ENCODE assay signal across 29 cellular contexts in genomic region chr22:28599693-28600092, GRCh38.
"Had no signal": no experiment of that assay in that cellular context is flagged by ENCODE, and none has a peak within 500 bp of the region (broad histone marks: within the 10 kb centered on the region; RNA-seq: fewer than 3 reads in every experiment).

No MANE protein-coding gene starts in this region.

- H3K4me1 Mint-ChIP-seq: naive thymus-derived CD8-positive, alpha-beta T cell; stimulated activated effector memory CD8-positive, alpha-beta T cell treated with anti-CD3 and anti-CD28 coated beads, Interleukin-12 subunit alpha, Interleukin-12 subunit beta, amount 100 ng/mL, for 72 hours; stimulated activated naive B cell treated with anti-CD40 and anti-IgM and Interleukin-4, amounts not matched to agents 10 μg/mL and 1 μg/mL and 100 μg/mL, for 72 hours had no signal

- H3K9me3 ChIP-seq: ovary, psoas muscle, right lobe of liver, sigmoid colon, stomach, thoracic aorta, thyroid gland, tibial nerve, upper lobe of left lung, vagina had no signal

- H3K36me3 ChIP-seq: ovary, right lobe of liver, sigmoid colon, stomach, thoracic aorta, thyroid gland, tibial nerve, upper lobe of left lung, vagina had no signal

- H3K4me3 ChIP-seq: ovary, psoas muscle, right lobe of liver, sigmoid colon, stomach, thoracic aorta, thyroid gland, tibial nerve, upper lobe of left lung, vagina had no signal

- H3K27ac ChIP-seq: ovary, parathyroid adenoma, psoas muscle, right lobe of liver, sigmoid colon, stomach, thoracic aorta, thyroid gland, tibial nerve, upper lobe of left lung, vagina had no signal

- H2AFZ ChIP-seq: parathyroid adenoma had no signal

- H3K9me3 Mint-ChIP-seq: naive thymus-derived CD8-positive, alpha-beta T cell; natural killer cell treated with Interleukin-12 subunit alpha and Interleukin-12 subunit beta and Interleukin-15 and Interleukin-18, amount 100 ng/mL, for 72 hours; nephron progenitor cell; neural crest cell; stimulated activated effector memory CD8-positive, alpha-beta T cell treated with anti-CD3 and anti-CD28 coated beads, Interleukin-12 subunit alpha, Interleukin-12 subunit beta, amount 100 ng/mL, for 72 hours; stimulated activated naive B cell treated with anti-CD40 and anti-IgM and Interleukin-4, amounts not matched to agents 10 μg/mL and 1 μg/mL and 100 μg/mL, for 72 hours; stimulated activated naive CD8-positive, alpha-beta T cell treated with anti-CD3 and anti-CD28 coated beads, Interleukin-15, Interleukin-2, amounts not matched to agents 100 ng/mL and 50 ng/mL, for 24 hours had no signal

- H3K79me2 ChIP-seq: parathyroid adenoma had no signal

- DNase-seq: naive thymus-derived CD8-positive, alpha-beta T cell; nephron progenitor cell; occipital lobe; ovary; posterior cingulate gyrus; psoas muscle; right cardiac atrium; right lobe of liver; sigmoid colon; small intestine; stimulated activated CD4-positive, alpha-beta T cell treated with anti-CD3 and anti-CD28 coated beads, Interleukin-15, amount 100 ng/mL, for 24 hours; stimulated activated CD4-positive, alpha-beta T cell treated with anti-CD3 and anti-CD28 coated beads, Interleukin-2, amount 100 ng/mL, for 24 hours; stimulated activated CD4-positive, alpha-beta T cell treated with anti-CD3 and anti-CD28 coated beads, Interleukin-2, amount 100 ng/mL, for 48 hours; stimulated activated CD4-positive, alpha-beta T cell treated with anti-CD3 and anti-CD28 coated beads, Interleukin-4, amount 100 ng/mL, for 24 hours; stimulated activated naive B cell treated with anti-CD40 and anti-IgM and Interleukin-4, amounts not matched to agents 10 μg/mL and 1 μg/mL and 100 μg/mL, for 72 hours; stimulated activated naive CD4-positive, alpha-beta T cell treated with Interleukin-2 at 50 U/mL for 16 hours; stomach; thyroid gland; trophoblast cell; upper lobe of left lung had no signal

- H3K36me3 Mint-ChIP-seq: naive thymus-derived CD8-positive, alpha-beta T cell; natural killer cell treated with Interleukin-12 subunit alpha and Interleukin-12 subunit beta and Interleukin-15 and Interleukin-18, amount 100 ng/mL, for 72 hours; stimulated activated effector memory CD8-positive, alpha-beta T cell treated with anti-CD3 and anti-CD28 coated beads, Interleukin-12 subunit alpha, Interleukin-12 subunit beta, amount 100 ng/mL, for 72 hours; stimulated activated naive B cell treated with anti-CD40 and anti-IgM and Interleukin-4, amounts not matched to agents 10 μg/mL and 1 μg/mL and 100 μg/mL, for 72 hours had no signal

- H3K27me3 Mint-ChIP-seq: progenitor cell of endocrine pancreas had no signal

- H3K27ac Mint-ChIP-seq: naive thymus-derived CD8-positive, alpha-beta T cell; natural killer cell treated with Interleukin-12 subunit alpha and Interleukin-12 subunit beta and Interleukin-15 and Interleukin-18, amount 100 ng/mL, for 72 hours; nephron progenitor cell; progenitor cell of endocrine pancreas; stimulated activated effector memory CD8-positive, alpha-beta T cell treated with anti-CD3 and anti-CD28 coated beads, Interleukin-12 subunit alpha, Interleukin-12 subunit beta, amount 100 ng/mL, for 72 hours; stimulated activated naive B cell treated with anti-CD40 and anti-IgM and Interleukin-4, amounts not matched to agents 10 μg/mL and 1 μg/mL and 100 μg/mL, for 72 hours; stimulated activated naive CD8-positive, alpha-beta T cell treated with anti-CD3 and anti-CD28 coated beads, Interleukin-15, Interleukin-2, amounts not matched to agents 100 ng/mL and 50 ng/mL, for 24 hours had no signal

- H3K27me3 ChIP-seq: ovary, right lobe of liver, sigmoid colon, stomach, thyroid gland, tibial nerve, upper lobe of left lung, vagina had no signal

- H3K9ac ChIP-seq: parathyroid adenoma had no signal

- H3K4me1 ChIP-seq: parathyroid adenoma, psoas muscle, right lobe of liver, thyroid gland, upper lobe of left lung had no signal

- H3K4me3 Mint-ChIP-seq: naive thymus-derived CD8-positive, alpha-beta T cell; natural killer cell treated with Interleukin-12 subunit alpha and Interleukin-12 subunit beta and Interleukin-15 and Interleukin-18, amount 100 ng/mL, for 72 hours; nephron progenitor cell; neural crest cell; stimulated activated effector memory CD8-positive, alpha-beta T cell treated with anti-CD3 and anti-CD28 coated beads, Interleukin-12 subunit alpha, Interleukin-12 subunit beta, amount 100 ng/mL, for 72 hours; stimulated activated naive B cell treated with anti-CD40 and anti-IgM and Interleukin-4, amounts not matched to agents 10 μg/mL and 1 μg/mL and 100 μg/mL, for 72 hours; stimulated activated naive CD8-positive, alpha-beta T cell treated with anti-CD3 and anti-CD28 coated beads, Interleukin-15, Interleukin-2, amounts not matched to agents 100 ng/mL and 50 ng/mL, for 24 hours had no signal
